Comparison of ENCODE assay signal across 18 cellular contexts in genomic region chr7:133984023-133984422, GRCh38.
DNase-seq lines count a peak whose midpoint lies in the region; ATAC-seq and TF ChIP-seq lines count a peak whose summit lies in the region.
"Had no signal": no experiment of that assay in that cellular context is flagged by ENCODE, and none has a peak within 500 bp of the region (broad histone marks: within the 10 kb centered on the region; RNA-seq: fewer than 3 reads in every experiment).

No MANE protein-coding gene starts in this region.

- no peak overlapping the region for H3K27ac Mint-ChIP-seq in osteocyte (ENCODE audit: unreplicated experiment)
- H3K27ac Mint-ChIP-seq: activated CD4-positive, alpha-beta memory T cell treated with anti-CD3 and anti-CD28 coated beads for 36 hours; activated T-cell treated with anti-CD3 and anti-CD28 coated beads, Interleukin-2, amount 50 U/mL, for 72 hours; stimulated activated naive CD8-positive, alpha-beta T cell treated with anti-CD3 and anti-CD28 coated beads, Interleukin-15, Interleukin-2, amounts not matched to agents 100 ng/mL and 50 ng/mL, for 24 hours had no signal

- TF ChIP-seq CTCF in fibroblast of pulmonary artery (IDR thresholded peaks at IDR 0.05; ENCODE audit: low read length, missing control alignments), result no peak
- TF ChIP-seq CTCF in osteocyte (IDR thresholded peaks at IDR 0.05), result no peak

- ATAC-seq in HG02938 (IDR thresholded peaks at IDR 0.05; ENCODE audit: unreplicated experiment), result no peak
- ATAC-seq: activated T-cell treated with anti-CD3 and anti-CD28 coated beads, Interleukin-2, amount 50 U/mL, for 72 hours had no signal

- no peaks in the 10 kb centered on the region for H3K4me1 Mint-ChIP-seq in osteocyte (ENCODE audit: unreplicated experiment)

- no peak overlapping the region for H3K4me3 Mint-ChIP-seq in osteocyte (ENCODE audit: unreplicated experiment)
- H3K4me3 Mint-ChIP-seq: activated CD4-positive, alpha-beta memory T cell treated with anti-CD3 and anti-CD28 coated beads for 36 hours; activated T-cell treated with anti-CD3 and anti-CD28 coated beads, Interleukin-2, amount 50 U/mL, for 72 hours; central memory CD8-positive, alpha-beta T cell; stimulated activated naive CD8-positive, alpha-beta T cell treated with anti-CD3 and anti-CD28 coated beads, Interleukin-15, Interleukin-2, amounts not matched to agents 100 ng/mL and 50 ng/mL, for 24 hours had no signal

- H3K36me3 Mint-ChIP-seq in osteocyte (ENCODE audit: unreplicated experiment), result no peaks in the 10 kb centered on the region

- peak; percentile 47 for DNase-seq in DMS 273 treated with DMSO at 0.1 percent for 48 hours (lab: John Stamatoyannopoulos, UW)
- DNase-seq in NCI-H1436 (lab: John Stamatoyannopoulos, UW), result peak; percentile 87
- peak; percentile 84 for DNase-seq in NCI-H748 (lab: John Stamatoyannopoulos, UW; ENCODE audit: unreplicated experiment)
- peak; percentile 10 for DNase-seq in fibroblast of pulmonary artery (ENCODE audit: low read depth)
- DNase-seq in osteocyte (ENCODE audit: extremely low spot score, unreplicated experiment), result no peak
- no peak for DNase-seq in glomerular visceral epithelial cell (ENCODE audit: extremely low spot score)
- no peak for DNase-seq in NK-92 (lab: John Stamatoyannopoulos, UW; ENCODE audit: unreplicated experiment)
- DNase-seq: activated CD4-positive, alpha-beta memory T cell treated with anti-CD3 and anti-CD28 coated beads for 36 hours; activated T-cell treated with anti-CD3 and anti-CD28 coated beads, Interleukin-2, amount 50 U/mL, for 72 hours; DMS53; kidney; ovary; Right ventricle myocardium superior; small intestine; T1000 had no signal

- H3K9me3 Mint-ChIP-seq in osteocyte (ENCODE audit: unreplicated experiment), result no peaks in the 10 kb centered on the region
- H3K9me3 Mint-ChIP-seq: activated CD4-positive, alpha-beta memory T cell treated with anti-CD3 and anti-CD28 coated beads for 36 hours; activated T-cell treated with anti-CD3 and anti-CD28 coated beads, Interleukin-2, amount 50 U/mL, for 72 hours; central memory CD8-positive, alpha-beta T cell had no signal

- no peak overlapping the region for H3K4me3 ChIP-seq in fibroblast of pulmonary artery (replicated peaks; ENCODE audit: low read depth, low read length)
- H3K4me3 ChIP-seq: ovary had no signal

- H3K27me3 Mint-ChIP-seq in osteocyte (ENCODE audit: unreplicated experiment), result no peaks in the 10 kb centered on the region
- H3K27me3 Mint-ChIP-seq: activated CD4-positive, alpha-beta memory T cell treated with anti-CD3 and anti-CD28 coated beads for 36 hours; central memory CD8-positive, alpha-beta T cell; stimulated activated naive CD8-positive, alpha-beta T cell treated with anti-CD3 and anti-CD28 coated beads, Interleukin-15, Interleukin-2, amounts not matched to agents 100 ng/mL and 50 ng/mL, for 24 hours had no signal

Comparison
In these comparisons a context has a peak if more than half of its experiments do, and no peak if none do; other contexts are left out.
1. DNase-seq: peak in DMS 273 treated with DMSO at 0.1 percent for 48 hours (single experiment), NCI-H1436 (single experiment), NCI-H748 (single experiment) and fibroblast of pulmonary artery (single experiment); none in osteocyte (single experiment), glomerular visceral epithelial cell (single experiment) and NK-92 (single experiment).